In the genomic region with DNA sequence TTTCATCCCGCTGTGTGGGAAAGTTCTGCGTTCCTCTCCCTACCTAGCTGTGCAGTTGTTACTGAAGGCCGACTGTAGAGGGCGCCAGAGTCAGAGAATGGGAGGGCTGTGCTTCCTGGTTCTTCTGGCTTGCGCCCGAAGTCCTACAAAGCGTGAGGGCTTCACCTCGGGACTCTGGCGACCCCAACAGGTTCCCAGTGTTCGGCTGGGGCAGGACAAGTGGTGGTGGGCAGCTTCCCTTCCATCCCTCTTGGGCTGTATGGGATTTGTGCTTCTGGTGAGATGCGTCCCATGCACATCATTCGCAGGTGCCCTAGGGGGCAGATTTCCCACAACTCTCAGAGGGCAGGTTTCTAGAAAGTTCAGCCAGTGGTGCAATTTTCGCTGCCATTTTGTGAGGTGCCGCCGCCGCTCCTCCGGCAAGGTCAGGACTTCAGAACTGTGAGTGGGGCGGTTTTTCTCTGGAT, we compare ENCODE assay signal across 8 cellular contexts. TPM values are rescaled to one million over a fixed set of nuclear protein-coding genes. Genes with fewer than 3 reads are reported as not detected.
DNase-seq lines count a peak whose midpoint lies in the region; ATAC-seq and TF ChIP-seq lines count a peak whose summit lies in the region.

No MANE protein-coding gene starts in this region.

- H3K4me1 ChIP-seq in testis: no peaks in the 10 kb centered on the region

- peak; percentile 14 to 20 for DNase-seq in activated CD4-positive, alpha-beta T cell treated with anti-CD3 and anti-CD28 coated beads, Interleukin-2, amount 50 U/mL, for 4 hours
- peak; percentile 13 for DNase-seq in hepatic stellate cell (ENCODE audit: low spot score)
- peak; percentile 44 for DNase-seq in testis
- DNase-seq in SHP77 (lab: John Stamatoyannopoulos, UW): no peak
- no peak for DNase-seq in dedifferentiated amniotic fluid mesenchymal stem cell (ENCODE audit: extremely low spot score)

- no peaks in the 10 kb centered on the region for H3K27me3 ChIP-seq in testis

- WGBS in testis, 2 donors: 44 to 67% methylated on average over 2 to 11 of the region's 18 CpGs

- intact Hi-C loops in testis (cut with DNase I; ENCODE audit: low total_unique reads): no loop called here

- H3K36me3 ChIP-seq in testis (ENCODE audit: low read depth, missing control alignments): no peaks in the 10 kb centered on the region

- no peak overlapping the region for H3K4me3 ChIP-seq in testis

- no peak overlapping the region for H3K27ac ChIP-seq in testis

- TF ChIP-seq CTCF in testis (IDR thresholded peaks at IDR 0.05): peak in 2 of 3 experiments; percentile 10 to 16

- ATAC-seq in GM18502 (IDR thresholded peaks at IDR 0.05; ENCODE audit: poor library complexity, unreplicated experiment) (peak; percentile 79), HG03103 (IDR thresholded peaks at IDR 0.05; ENCODE audit: low read depth, unreplicated experiment) (peak; percentile 68), GM19035 (IDR thresholded peaks at IDR 0.05; ENCODE audit: unreplicated experiment) (no peak)

- no peaks in the 10 kb centered on the region for H3K9me3 ChIP-seq in testis

- TF ChIP-seq POLR2A in testis (IDR thresholded peaks at IDR 0.05): no peak

RNA-seq across cellular contexts. Expression of gene CT45A3, which starts 27.3 kb away (rescaled TPM):
- 10 to 100 TPM; 19.9 to 27.5 TPM for total RNA-seq in testis
- 20.7 TPM for polyA plus RNA-seq in testis (ENCODE audit: insufficient read depth, low read depth, low replicate concordance)

RNA-seq across cellular contexts. Expression of gene CT45A1, which starts 27.3 kb away (rescaled TPM):
- 10 to 100 TPM in 1 of 2 donors, 1 to 10 TPM in 1; 6.6 to 11.9 TPM for total RNA-seq in testis
- 8.3 TPM for polyA plus RNA-seq in testis (ENCODE audit: insufficient read depth, low read depth, low replicate concordance)

RNA-seq across cellular contexts. Expression of gene CT45A5, which starts 44.6 kb away (rescaled TPM):
- total RNA-seq in testis: 1 to 10 TPM; 6.2 to 8.1 TPM
- polyA plus RNA-seq in testis (ENCODE audit: insufficient read depth, low read depth, low replicate concordance): 6.7 TPM

Comparison
In these comparisons a context has a peak if more than half of its experiments do, and no peak if none do; other contexts are left out.
1. DNase-seq: peak in activated CD4-positive, alpha-beta T cell treated with anti-CD3 and anti-CD28 coated beads, Interleukin-2, amount 50 U/mL, for 4 hours (2 of 2), hepatic stellate cell (single experiment) and testis (single experiment); none in SHP77 (0 of 2) and dedifferentiated amniotic fluid mesenchymal stem cell (single experiment).